ENCODE assay signal across 16 cellular contexts in genomic region chr10:43235070-43235900, GRCh38. TPM values are rescaled to one million over a fixed set of nuclear protein-coding genes. Genes with fewer than 3 reads are reported as not detected.
DNase-seq lines count a peak whose midpoint lies in the region; ATAC-seq and TF ChIP-seq lines count a peak whose summit lies in the region.
"Had no signal": no experiment of that assay in that cellular context is flagged by ENCODE, and none has a peak within 500 bp of the region (broad histone marks: within the 10 kb centered on the region; RNA-seq: fewer than 3 reads in every experiment).

No MANE protein-coding gene starts in this region.

- no peak overlapping the region for H2AFZ ChIP-seq in Karpas-422 (ENCODE audit: low read length)

- ATAC-seq in activated CD4-positive, CD25-positive, alpha-beta regulatory T cell treated with anti-CD3 and anti-CD28 coated beads, Interleukin-2, amount 50 U/mL, for 24 hours = no peak
- ATAC-seq in left lung = no peak
- ATAC-seq in gastroesophageal sphincter = no peak
- ATAC-seq: esophagus mucosa had no signal

- H3K79me2 ChIP-seq in Karpas-422 (ENCODE audit: low read length) = no peaks in the 10 kb centered on the region

- intact Hi-C loops in adrenal gland (cut with DNase I) = no loop called here
- intact Hi-C loops in left lung (cut with DNase I) = no loop called here

- H3K27ac ChIP-seq in adrenal gland (no peak overlapping the region), left lung (no peak overlapping the region), suprapubic skin (no peak overlapping the region), Karpas-422 (ENCODE audit: low read length) (no peak overlapping the region), gastroesophageal sphincter (no peak overlapping the region)
- H3K27ac ChIP-seq: 22Rv1 had no signal

- H4K20me1 ChIP-seq in Karpas-422 (ENCODE audit: insufficient read depth, low read depth, low read length) = no peaks in the 10 kb centered on the region

- no peaks in the 10 kb centered on the region for H3K9me3 ChIP-seq in adrenal gland (replicated peaks in 1 of 3)
- peaks cover 0 to 2% of the 10 kb centered on the region in 2 donors for H3K9me3 ChIP-seq in left lung
- no peaks in the 10 kb centered on the region for H3K9me3 ChIP-seq in suprapubic skin
- no peaks in the 10 kb centered on the region for H3K9me3 ChIP-seq in Karpas-422 (ENCODE audit: low read length)
- peaks cover 0 to 13% (median 0%) of the 10 kb centered on the region in 3 donors for H3K9me3 ChIP-seq in gastroesophageal sphincter

- no peak for TF ChIP-seq EP300 in suprapubic skin (IDR thresholded peaks at IDR 0.05)
- TF ChIP-seq EP300 in gastroesophageal sphincter (IDR thresholded peaks at IDR 0.05) = no peak

- WGBS in adrenal gland, 4 donors = 86 to 94% (median 94%) methylated on average over 10 to 13 of the region's 13 CpGs
- 93% methylated on average over 9 of the region's 13 CpGs for WGBS in suprapubic skin
- WGBS in gastroesophageal sphincter (ENCODE audit: low coverage in 1 of 2), 2 donors = 81 to 100% methylated on average over 1 to 5 of the region's 13 CpGs

- H3K27me3 ChIP-seq in adrenal gland = no peaks in the 10 kb centered on the region
- peaks cover 10 to 18% of the 10 kb centered on the region in 2 donors for H3K27me3 ChIP-seq in left lung
- peaks cover 28% of the 10 kb centered on the region for H3K27me3 ChIP-seq in suprapubic skin
- H3K27me3 ChIP-seq in Karpas-422 (ENCODE audit: low read length) = no peaks in the 10 kb centered on the region
- peaks cover 48% of the 10 kb centered on the region for H3K27me3 ChIP-seq in gastroesophageal sphincter

- TF ChIP-seq POLR2A in adrenal gland (IDR thresholded peaks at IDR 0.05) (no peak), suprapubic skin (IDR thresholded peaks at IDR 0.05) (no peak), gastroesophageal sphincter (IDR thresholded peaks at IDR 0.05) (no peak)

- H3K9ac ChIP-seq in Karpas-422 (ENCODE audit: low read length) = no peak overlapping the region

- peak; percentile 22 for DNase-seq in activated CD4-positive, CD25-positive, alpha-beta regulatory T cell treated with anti-CD3 and anti-CD28 coated beads, Interleukin-2, amount 50 U/mL, for 72 hours
- DNase-seq in adrenal gland (peak in 5 of 7 donors; percentile 2 to 13 (median 2)), left lung (peak; percentile 24 to 64), suprapubic skin (ENCODE audit: low spot score in 2 of 2) (peak; percentile 48 to 70), NCI-H1417 (lab: John Stamatoyannopoulos, UW) (no peak), Karpas-422 (no peak)
- DNase-seq: dermis blood vessel endothelial cell, DND-41, Kasumi-1, NCI-H1436, SIG-M5, substantia nigra had no signal

- H3K4me1 ChIP-seq in adrenal gland (replicated peaks in 1 of 2) (no peaks in the 10 kb centered on the region), left lung (peaks cover 0 to 1% of the 10 kb centered on the region in 2 donors), suprapubic skin (peaks cover under 1% of the 10 kb centered on the region), Karpas-422 (ENCODE audit: low read length) (no peaks in the 10 kb centered on the region), gastroesophageal sphincter (peaks cover 0 to 2% (median 0%) of the 10 kb centered on the region in 3 donors)

- H3K4me3 ChIP-seq in adrenal gland = no peak overlapping the region
- no peak overlapping the region for H3K4me3 ChIP-seq in left lung
- H3K4me3 ChIP-seq in suprapubic skin = no peak overlapping the region
- no peak overlapping the region for H3K4me3 ChIP-seq in Karpas-422 (ENCODE audit: low read length)
- H3K4me3 ChIP-seq in gastroesophageal sphincter = no peak overlapping the region

- TF ChIP-seq CTCF in adrenal gland (IDR thresholded peaks at IDR 0.05) = no peak
- no peak for TF ChIP-seq CTCF in left lung (IDR thresholded peaks at IDR 0.05)
- TF ChIP-seq CTCF in suprapubic skin (IDR thresholded peaks at IDR 0.05) = no peak
- TF ChIP-seq CTCF in gastroesophageal sphincter (IDR thresholded peaks at IDR 0.05) = no peak

- no peaks in the 10 kb centered on the region for H3K9me2 ChIP-seq in Karpas-422 (replicated peaks; ENCODE audit: insufficient read depth, low read length)

- H3K36me3 ChIP-seq in adrenal gland (replicated peaks in 1 of 2) = no peaks in the 10 kb centered on the region
- no peaks in the 10 kb centered on the region for H3K36me3 ChIP-seq in left lung
- no peaks in the 10 kb centered on the region for H3K36me3 ChIP-seq in suprapubic skin
- H3K36me3 ChIP-seq in Karpas-422 (ENCODE audit: insufficient read depth, low read length) = no peaks in the 10 kb centered on the region
- H3K36me3 ChIP-seq in gastroesophageal sphincter = no peaks in the 10 kb centered on the region

- H3K4me2 ChIP-seq in Karpas-422 (ENCODE audit: low read depth, low read length, poor library complexity, severe bottlenecking) = no peak overlapping the region

RNA-seq across cellular contexts. Expression of gene RASGEF1A, which starts 31.6 kb away (rescaled TPM):
- 1 to 10 TPM; 1.0 to 8.1 (median 2.4) TPM for total RNA-seq in adrenal gland
- 10 to 100 TPM in 1 of 3 donors, 1 to 10 TPM in 1, under 1 TPM in 1; 0.98 to 11.3 (median 2.0) TPM for polyA plus RNA-seq in adrenal gland
- total RNA-seq in left lung = 1 to 10 TPM; 2.0 to 3.1 TPM
- total RNA-seq in suprapubic skin = 1 to 10 TPM in 1 of 4 donors, under 1 TPM in 3; 0.59 to 2.6 (median 0.79) TPM
- total RNA-seq in Karpas-422 (2014; rRNA removed; shearing (Covaris generic); ENCODE audit: low replicate concordance) = not detected in 2 replicates
- total RNA-seq in gastroesophageal sphincter = 1 to 10 TPM in 3 of 4 donors, under 1 TPM in 1; 0.81 to 3.6 (median 1.5) TPM

Comparison
In these comparisons a context has a peak if more than half of its experiments do, and no peak if none do; other contexts are left out.
1. DNase-seq: peak in activated CD4-positive, CD25-positive, alpha-beta regulatory T cell treated with anti-CD3 and anti-CD28 coated beads, Interleukin-2, amount 50 U/mL, for 72 hours (single experiment), adrenal gland (5 of 7), left lung (2 of 2) and suprapubic skin (2 of 2); none in NCI-H1417 (0 of 3) and Karpas-422 (single experiment).